ENCODE assay signal across 9 cellular contexts in the genomic region with DNA sequence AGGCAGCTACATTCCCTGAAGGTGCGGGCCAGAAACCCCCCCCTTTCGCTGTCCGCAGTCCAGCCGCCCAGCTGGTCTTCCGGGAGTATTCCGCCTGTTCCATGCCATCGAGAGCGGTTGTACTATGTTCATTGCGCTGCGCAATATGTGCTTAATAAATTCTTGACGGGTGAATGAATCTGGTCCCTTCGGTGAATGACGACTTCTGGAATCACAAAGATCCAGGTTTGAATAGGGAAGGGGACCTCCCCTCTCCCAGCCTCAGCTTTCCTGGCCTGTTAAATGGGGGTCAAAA. TPM values are rescaled to one million over a fixed set of nuclear protein-coding genes. Genes with fewer than 3 reads are reported as not detected.
DNase-seq lines count a peak whose midpoint lies in the region; ATAC-seq and TF ChIP-seq lines count a peak whose summit lies in the region.
"Had no signal": no experiment of that assay in that cellular context is flagged by ENCODE, and none has a peak within 500 bp of the region (broad histone marks: within the 10 kb centered on the region; RNA-seq: fewer than 3 reads in every experiment).

No MANE protein-coding gene starts in this region.

- ATAC-seq in DND-41 (ENCODE audit: insufficient read depth, low read depth) = no peak

- H3K4me3 ChIP-seq in DND-41 (ENCODE audit: low read depth in 1 of 2, low read length in 2 of 2) = peak overlapping the region in 1 of 2 experiments; percentile 46; a peak in 2 of 4 replicates
- H3K4me3 ChIP-seq in esophagus (ENCODE audit: low read depth in 1 of 2, low read length in 2 of 2) = peak overlapping the region in 1 of 2 donors; percentile 22
- no peak overlapping the region for H3K4me3 ChIP-seq in H7 (ENCODE audit: insufficient read depth, low read depth, low read length)

- H3K27me3 Mint-ChIP-seq in progenitor cell of endocrine pancreas = no peaks in the 10 kb centered on the region

- peak overlapping the region; percentile 42 for H3K9ac ChIP-seq in DND-41 (ENCODE audit: low read depth, low read length)

- H3K9me3 ChIP-seq in DND-41 (ENCODE audit: insufficient read depth, low read length, severe bottlenecking) (no peaks in the 10 kb centered on the region), esophagus (ENCODE audit: control insufficient read depth in 2 of 2, insufficient read depth in 1 of 2, low read depth in 1 of 2, low read length in 1 of 2) (no peaks in the 10 kb centered on the region)

- POLR2A ChIA-PET in RWPE1 (lab: Yijun Ruan, JAX; ENCODE audit: low non-redundant PET) = interaction anchor here (0.5 kb wide), 1 partner anchor 102 kb away, joined by 7 read pairs; no protein-coding TSS in a partner anchor

- H3K27me3 ChIP-seq in DND-41 (ENCODE audit: insufficient read depth, low read length, poor library complexity) (no peaks in the 10 kb centered on the region), esophagus (ENCODE audit: control insufficient read depth in 1 of 2, insufficient read depth in 2 of 2, low read length in 2 of 2) (no peaks in the 10 kb centered on the region), H7 (ENCODE audit: control insufficient read depth, insufficient read depth, low read length) (no peaks in the 10 kb centered on the region)

- DNase-seq in DND-41 (no peak), RWPE1 (ENCODE audit: low spot score) (no peak), progenitor cell of endocrine pancreas (ENCODE audit: low spot score, unreplicated experiment) (no peak), SKM-1 treated with dmso at 0.1 percent for 144 hours (lab: John Stamatoyannopoulos, UW; ENCODE audit: unreplicated experiment) (no peak), mesenteric fat pad (ENCODE audit: low spot score) (no peak), H7 (no peak), NCI-H128 (lab: John Stamatoyannopoulos, UW; ENCODE audit: unreplicated experiment) (no peak)

- peak overlapping the region; percentile 43; the same call in 1 of the 2 replicates for H3K27ac ChIP-seq in DND-41 (ENCODE audit: low read length)
- H3K27ac ChIP-seq in RWPE1 = peak overlapping the region; percentile 76
- H3K27ac ChIP-seq in esophagus (ENCODE audit: low read depth in 2 of 2, low read length in 1 of 2) = peak overlapping the region; percentile 84 to 86

- CTCF ChIA-PET in RWPE1 (lab: Yijun Ruan, JAX) = interaction anchor here (0.6 to 1.6 kb wide), 4 partner anchors 15 to 306 kb away, joined by 3 to 6 read pairs (median 6); partner anchors contain the start of gene KCND1

- TF ChIP-seq CTCF in DND-41 (IDR thresholded peaks at IDR 0.05; ENCODE audit: borderline replicate concordance, extremely low read depth, low read length, poor library complexity, severe bottlenecking) (no peak), RWPE1 (conservative IDR thresholded peaks at IDR 0.05; ENCODE audit: low read depth) (no peak), progenitor cell of endocrine pancreas (IDR thresholded peaks at IDR 0.05; ENCODE audit: unreplicated experiment) (no peak)

- peaks cover 5% of the 10 kb centered on the region for H3K9me3 Mint-ChIP-seq in progenitor cell of endocrine pancreas (ENCODE audit: low read depth)

- peak overlapping the region; percentile 42 for H3K27ac Mint-ChIP-seq in progenitor cell of endocrine pancreas

- H3K36me3 ChIP-seq in DND-41 (ENCODE audit: insufficient read depth, low read length) (peaks cover 6% of the 10 kb centered on the region), esophagus (ENCODE audit: control insufficient read depth in 2 of 2, insufficient read depth in 2 of 2, low read length in 1 of 2) (peaks cover 0 to 4% of the 10 kb centered on the region in 2 donors), H7 (replicated peaks; ENCODE audit: control insufficient read depth, insufficient read depth, low read length) (peaks cover 5% of the 10 kb centered on the region)

- 10 to 34% methylated on average over 13 of the region's 13 CpGs for WGBS in esophagus, 2 donors

- H3K4me3 Mint-ChIP-seq in progenitor cell of endocrine pancreas (ENCODE audit: low read depth) = peak overlapping the region; percentile 87

- H3K4me1 Mint-ChIP-seq in progenitor cell of endocrine pancreas (ENCODE audit: low read depth) = peaks cover 18% of the 10 kb centered on the region

- H3K4me1 ChIP-seq in DND-41 (ENCODE audit: insufficient read depth, low read length) (peaks cover 44% of the 10 kb centered on the region), esophagus (ENCODE audit: control insufficient read depth in 2 of 2, insufficient read depth in 2 of 2, low read length in 1 of 2) (peaks cover 0 to 5% of the 10 kb centered on the region in 2 donors)

- no peaks in the 10 kb centered on the region for H4K20me1 ChIP-seq in DND-41 (ENCODE audit: insufficient read depth, low read length)

- peak overlapping the region; percentile 62; the same call in 1 of the 2 replicates for H3K4me2 ChIP-seq in DND-41 (ENCODE audit: insufficient read depth, low read length)

- H3K36me3 Mint-ChIP-seq in progenitor cell of endocrine pancreas (ENCODE audit: insufficient read depth) = no peaks in the 10 kb centered on the region

- H3K79me2 ChIP-seq in DND-41 (ENCODE audit: insufficient read depth, low read length) = peaks cover 18% of the 10 kb centered on the region

- H2AFZ ChIP-seq in DND-41 (ENCODE audit: low read depth, low read length) = peak overlapping the region; percentile 65

RNA-seq across cellular contexts. Expression of gene TFE3, which starts 0.8 kb away (rescaled TPM):
- polyA plus RNA-seq in esophagus = 10 to 100 TPM; 20.5 to 20.9 TPM
- total RNA-seq in progenitor cell of endocrine pancreas = 39.7 and 40.8 TPM in 2 replicates
- 103 TPM for total RNA-seq in mesenteric fat pad
- total RNA-seq in H7 (2014; rRNA removed; shearing (Covaris generic)) = 41.6 and 45.9 TPM in 2 replicates

RNA-seq across cellular contexts. Expression of gene CCDC120, which starts 14.9 kb away (rescaled TPM):
- 10 to 100 TPM; 23.1 to 27.9 TPM for polyA plus RNA-seq in esophagus
- 27.1 and 27.9 TPM in 2 replicates for total RNA-seq in progenitor cell of endocrine pancreas
- total RNA-seq in mesenteric fat pad = 4.0 TPM
- total RNA-seq in H7 (2014; rRNA removed; shearing (Covaris generic)) = 4.7 and 5.8 TPM in 2 replicates
- total RNA-seq: LHCN-M2 had no signal

RNA-seq across cellular contexts. Expression of gene PRAF2, which starts 29.9 kb away (rescaled TPM):
- polyA plus RNA-seq in esophagus = 1 to 10 TPM; 7.2 to 7.8 TPM
- total RNA-seq in progenitor cell of endocrine pancreas (22.6 and 24.1 TPM in 2 replicates), mesenteric fat pad (20.7 TPM)
- total RNA-seq in H7 (2014; rRNA removed; shearing (Covaris generic)) = 6.3 and 6.7 TPM in 2 replicates

RNA-seq across cellular contexts. Expression of gene WDR45, which starts 35.8 kb away (rescaled TPM):
- 10 to 100 TPM; 45.1 to 55.6 TPM for polyA plus RNA-seq in esophagus
- total RNA-seq in progenitor cell of endocrine pancreas (44.9 and 55.0 TPM in 2 replicates), mesenteric fat pad (73.4 TPM)
- 28.5 and 33.6 TPM in 2 replicates for total RNA-seq in H7 (2014; rRNA removed; shearing (Covaris generic))

RNA-seq across cellular contexts. Expression of gene GRIPAP1, which starts 41.9 kb away (rescaled TPM):
- 10 to 100 TPM; 18.5 to 22.8 TPM for polyA plus RNA-seq in esophagus
- total RNA-seq in progenitor cell of endocrine pancreas (89.9 and 98.4 TPM in 2 replicates), mesenteric fat pad (37.6 TPM)
- total RNA-seq in H7 (2014; rRNA removed; shearing (Covaris generic)) = 19.9 and 23.7 TPM in 2 replicates
